ENCODE assay signal across 26 cellular contexts in genomic region chr6:135289816-135290215, GRCh38.
"Had no signal": no experiment of that assay in that cellular context is flagged by ENCODE, and none has a peak within 500 bp of the region (broad histone marks: within the 10 kb centered on the region; RNA-seq: fewer than 3 reads in every experiment).

No MANE protein-coding gene starts in this region.

- H3K27me3 ChIP-seq: ascending aorta, body of pancreas, MG63 had no signal

- DNase-seq: activated CD4-positive, alpha-beta memory T cell treated with anti-CD3 and anti-CD28 coated beads for 36 hours; activated CD4-positive, alpha-beta T cell treated with anti-CD3 and anti-CD28 coated beads, Interleukin-2, amount 10 ng/mL, durations not matched to agents 7 days and 5 days; activated CD4-positive, CD25-positive, alpha-beta regulatory T cell; activated CD8-positive, alpha-beta memory T cell treated with anti-CD3 and anti-CD28 coated beads for 24 hours; activated effector memory CD4-positive, alpha-beta T cell treated with anti-CD3 and anti-CD28 coated beads, Interleukin-2, amount 50 U/mL, for 16 hours; activated naive CD4-positive, alpha-beta T cell treated with Interleukin-2 at 50 U/mL for 16 hours; activated naive CD8-positive, alpha-beta T cell treated with anti-CD3 and anti-CD28 coated beads, Interleukin-2, amount 50 U/mL, for 24 hours; activated T-cell treated with anti-CD3 and anti-CD28 coated beads, Interleukin-2, amount 50 U/mL, for 4 hours; amniotic stem cell; body of pancreas; central memory CD4-positive, alpha-beta T cell; MG63; MV-4-11; NCI-H1105; NCI-H146; NCI-H2029; NCI-H446; NCI-H526; PC-9; SHP77 treated with DMSO at 0.1 percent for 48 hours; T-cell; T-helper 2 cell; T1000 had no signal

- H3K27ac ChIP-seq: ascending aorta, body of pancreas, coronary artery, PC-9, VCaP had no signal

- H3K4me3 ChIP-seq: ascending aorta, body of pancreas, coronary artery, MG63, PC-9 had no signal
